ENCODE assay signal across 13 cellular contexts in genomic region chr14:57560681-57561080, GRCh38.
DNase-seq lines count a peak whose midpoint lies in the region; ATAC-seq and TF ChIP-seq lines count a peak whose summit lies in the region.
"Had no signal": no experiment of that assay in that cellular context is flagged by ENCODE, and none has a peak within 500 bp of the region (broad histone marks: within the 10 kb centered on the region; RNA-seq: fewer than 3 reads in every experiment).

No MANE protein-coding gene starts in this region.

- no peaks in the 10 kb centered on the region for H3K36me3 Mint-ChIP-seq in activated CD8-positive, alpha-beta T cell treated with anti-CD3 and anti-CD28 coated beads for 36 hours (ENCODE audit: low read depth)

- no peaks in the 10 kb centered on the region for H3K4me1 ChIP-seq in spleen
- H3K4me1 ChIP-seq in trophoblast cell (ENCODE audit: control insufficient read depth in 1 of 2, insufficient read depth in 2 of 2, low read length in 2 of 2), result no peaks in the 10 kb centered on the region
- H3K4me1 ChIP-seq: gastroesophageal sphincter, upper lobe of right lung had no signal

- H3K27ac ChIP-seq in spleen (no peak overlapping the region), trophoblast cell (ENCODE audit: low read depth, low read length) (no peak overlapping the region)
- H3K27ac ChIP-seq: gastroesophageal sphincter, skin epidermis, upper lobe of right lung, WERI-Rb-1 had no signal

- no peaks in the 10 kb centered on the region for H3K79me2 ChIP-seq in trophoblast cell (ENCODE audit: control insufficient read depth, insufficient read depth, low read length, poor library complexity)

- ATAC-seq in GM18505 (IDR thresholded peaks at IDR 0.05; ENCODE audit: unreplicated experiment) (peak; percentile 69), GM19467 (IDR thresholded peaks at IDR 0.05; ENCODE audit: unreplicated experiment) (peak; percentile 90), HG02884 (IDR thresholded peaks at IDR 0.05; ENCODE audit: unreplicated experiment) (peak; percentile 60), HG03460 (IDR thresholded peaks at IDR 0.05; ENCODE audit: unreplicated experiment) (peak; percentile 94)
- ATAC-seq in activated CD8-positive, alpha-beta T cell treated with anti-CD3 and anti-CD28 coated beads for 36 hours, result no peak
- ATAC-seq: gastroesophageal sphincter, upper lobe of right lung had no signal

- no peak overlapping the region for H3K27ac Mint-ChIP-seq in activated CD8-positive, alpha-beta T cell treated with anti-CD3 and anti-CD28 coated beads for 36 hours

- H3K23ac ChIP-seq in trophoblast cell (ENCODE audit: low read length), result no peak overlapping the region

- 59 to 82% (median 66%) methylated on average over 3 of the region's 3 CpGs for WGBS in spleen, 5 donors
- WGBS in trophoblast cell (ENCODE audit: extremely low coverage, insufficient coverage, insufficient read length), result no CpG with 5 or more reads among the region's 3 CpGs

- H2BK5ac ChIP-seq in trophoblast cell (ENCODE audit: low read depth, low read length, poor library complexity), result no peak overlapping the region

- no peak overlapping the region for H4K12ac ChIP-seq in trophoblast cell (ENCODE audit: low read depth, low read length)

- no peak overlapping the region for H3K4me3 ChIP-seq in spleen
- H3K4me3 ChIP-seq in trophoblast cell (ENCODE audit: low read depth, low read length), result no peak overlapping the region
- H3K4me3 ChIP-seq: gastroesophageal sphincter, skin epidermis, upper lobe of right lung had no signal

- H4K91ac ChIP-seq in trophoblast cell (ENCODE audit: low read depth, low read length), result no peak overlapping the region

- H3K18ac ChIP-seq in trophoblast cell (ENCODE audit: low read length), result no peak overlapping the region

- no peaks in the 10 kb centered on the region for H3K4me1 Mint-ChIP-seq in activated CD8-positive, alpha-beta T cell treated with anti-CD3 and anti-CD28 coated beads for 36 hours (ENCODE audit: low read depth)

- H3K36me3 ChIP-seq in spleen (no peaks in the 10 kb centered on the region), trophoblast cell (ENCODE audit: control insufficient read depth in 1 of 2, insufficient read depth in 2 of 2, low read length in 2 of 2) (no peaks in the 10 kb centered on the region)
- H3K36me3 ChIP-seq: gastroesophageal sphincter, upper lobe of right lung, WERI-Rb-1 had no signal

- H3K27me3 Mint-ChIP-seq in activated CD8-positive, alpha-beta T cell treated with anti-CD3 and anti-CD28 coated beads for 36 hours, result no peaks in the 10 kb centered on the region

- no peak overlapping the region for H2AK5ac ChIP-seq in trophoblast cell (ENCODE audit: low read length)

- no peak overlapping the region for H3K14ac ChIP-seq in trophoblast cell (ENCODE audit: low read length)

- intact Hi-C loops in activated CD8-positive, alpha-beta T cell treated with anti-CD3 and anti-CD28 coated beads for 36 hours (cut with micrococcal nuclease), result no loop called here
- intact Hi-C loops in spleen (cut with DNase I; ENCODE audit: low total_unique reads), result no loop called here

- H4K8ac ChIP-seq in trophoblast cell (ENCODE audit: low read depth, low read length), result no peak overlapping the region

- H3K27me3 ChIP-seq in spleen (replicated peaks in 1 of 7), result no peaks in the 10 kb centered on the region
- no peaks in the 10 kb centered on the region for H3K27me3 ChIP-seq in trophoblast cell (ENCODE audit: insufficient read depth, low read length)
- H3K27me3 ChIP-seq: gastroesophageal sphincter, upper lobe of right lung had no signal

- no peaks in the 10 kb centered on the region for H3K79me1 ChIP-seq in trophoblast cell (ENCODE audit: low read length)

- no peak for TF ChIP-seq CTCF in activated CD8-positive, alpha-beta T cell treated with anti-CD3 and anti-CD28 coated beads for 36 hours (IDR thresholded peaks at IDR 0.05)
- no peak for TF ChIP-seq CTCF in spleen (IDR thresholded peaks at IDR 0.05 in 8 of 11, conservative IDR thresholded peaks at IDR 0.05 in 3 of 11)

- TF ChIP-seq POLR2A in GM18505 (IDR thresholded peaks at IDR 0.05; ENCODE audit: borderline replicate concordance, extremely low read depth, insufficient read depth, insufficient read length) (no peak), spleen (IDR thresholded peaks at IDR 0.05) (no peak)

- no peak overlapping the region for H2AFZ ChIP-seq in trophoblast cell (ENCODE audit: insufficient read depth, low read length, poor library complexity)

- H2BK12ac ChIP-seq in trophoblast cell (ENCODE audit: low read length), result no peak overlapping the region

- H3K9me3 ChIP-seq in spleen (no peaks in the 10 kb centered on the region), trophoblast cell (ENCODE audit: insufficient read depth, low read depth, low read length) (no peaks in the 10 kb centered on the region)
- H3K9me3 ChIP-seq: gastroesophageal sphincter, upper lobe of right lung had no signal

- no peak overlapping the region for H3K4me3 Mint-ChIP-seq in activated CD8-positive, alpha-beta T cell treated with anti-CD3 and anti-CD28 coated beads for 36 hours

- H3K9ac ChIP-seq in trophoblast cell (ENCODE audit: low read length), result no peak overlapping the region

- CTCF ChIA-PET in activated CD8-positive, alpha-beta T cell treated with anti-CD3 and anti-CD28 coated beads for 36 hours (lab: Charles Lee), result no interaction called here

- H3K4me2 ChIP-seq in trophoblast cell (ENCODE audit: low read length), result no peak overlapping the region

- no peak overlapping the region for H3K4ac ChIP-seq in trophoblast cell (ENCODE audit: low read depth, low read length)

- no peak overlapping the region for H2BK120ac ChIP-seq in trophoblast cell (ENCODE audit: insufficient read depth, low read length, poor library complexity)

- no peaks in the 10 kb centered on the region for H3K9me3 Mint-ChIP-seq in activated CD8-positive, alpha-beta T cell treated with anti-CD3 and anti-CD28 coated beads for 36 hours

- no peak for DNase-seq in activated CD8-positive, alpha-beta T cell treated with anti-CD3 and anti-CD28 coated beads for 36 hours
- no peak for DNase-seq in spleen
- DNase-seq in trophoblast cell, result no peak
- DNase-seq in NCI-H510A (lab: John Stamatoyannopoulos, UW), result no peak
- DNase-seq: NCI-H446, upper lobe of right lung, WERI-Rb-1 had no signal

- POLR2A ChIA-PET in activated CD8-positive, alpha-beta T cell treated with anti-CD3 and anti-CD28 coated beads for 36 hours (lab: Charles Lee), result no interaction called here
